16 cellular contexts compared by ENCODE assay signal in the genomic region with DNA sequence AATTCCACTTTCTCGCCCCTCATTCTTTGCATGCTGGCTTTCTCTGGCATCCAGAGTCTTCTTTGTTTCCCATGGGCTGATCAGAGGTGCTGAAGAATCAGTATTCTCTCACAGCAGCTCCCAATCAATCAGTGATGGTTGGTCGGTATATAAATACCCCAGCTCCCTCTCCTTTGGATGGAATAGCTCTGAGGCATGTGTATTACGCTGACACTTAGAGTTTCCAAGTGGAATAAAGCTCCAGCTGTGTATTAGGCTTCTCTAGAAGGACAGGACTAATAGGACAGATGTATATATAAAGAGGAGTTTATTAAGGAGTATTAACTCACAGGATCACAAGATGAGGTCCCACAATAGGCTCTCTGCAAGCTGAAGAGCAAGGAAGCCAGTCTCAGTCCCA.
DNase-seq lines count a peak whose midpoint lies in the region; ATAC-seq, FAIRE-seq and TF ChIP-seq lines count a peak whose summit lies in the region.
"Had no signal": no experiment of that assay in that cellular context is flagged by ENCODE, and none has a peak within 500 bp of the region (broad histone marks: within the 10 kb centered on the region; RNA-seq: fewer than 3 reads in every experiment).

No MANE protein-coding gene starts in this region.

- no peak overlapping the region for H3K27ac Mint-ChIP-seq in activated CD8-positive, alpha-beta T cell treated with anti-CD3 and anti-CD28 coated beads for 36 hours
- H3K27ac Mint-ChIP-seq: activated naive CD8-positive, alpha-beta T cell treated with anti-CD3 and anti-CD28 coated beads, Interleukin-2, amount 10 ng/mL, durations not matched to agents 7 days and 5 days; T-helper 17 cell had no signal

- peaks cover 3% of the 10 kb centered on the region; the same call in 1 of the 2 replicates for H3K27me3 ChIP-seq in Panc1 (ENCODE audit: control insufficient read depth, insufficient read depth, low read length)
- H3K27me3 ChIP-seq: BLaER1, heart right ventricle had no signal

- POLR2A ChIA-PET in Panc1 (lab: Charles Lee) = no interaction called here
- POLR2A ChIA-PET in activated CD8-positive, alpha-beta T cell treated with anti-CD3 and anti-CD28 coated beads for 36 hours (lab: Charles Lee) = no interaction called here

- H3K27me3 Mint-ChIP-seq in activated CD8-positive, alpha-beta T cell treated with anti-CD3 and anti-CD28 coated beads for 36 hours = no peaks in the 10 kb centered on the region
- H3K27me3 Mint-ChIP-seq: activated naive CD8-positive, alpha-beta T cell treated with anti-CD3 and anti-CD28 coated beads, Interleukin-2, amount 10 ng/mL, durations not matched to agents 7 days and 5 days; T-helper 17 cell had no signal

- CTCF ChIA-PET in Panc1 (lab: Charles Lee) = interaction anchor here (0.8 kb wide), 1 partner anchor 304 kb away, joined by 5 read pairs; no protein-coding TSS in a partner anchor
- CTCF ChIA-PET in activated CD8-positive, alpha-beta T cell treated with anti-CD3 and anti-CD28 coated beads for 36 hours (lab: Charles Lee) = interaction anchor here (1.6 kb wide), 1 partner anchor 58 kb away, joined by 3 read pairs; no protein-coding TSS in a partner anchor

- H3K4me3 Mint-ChIP-seq in activated CD8-positive, alpha-beta T cell treated with anti-CD3 and anti-CD28 coated beads for 36 hours = no peak overlapping the region
- H3K4me3 Mint-ChIP-seq: activated naive CD8-positive, alpha-beta T cell treated with anti-CD3 and anti-CD28 coated beads, Interleukin-2, amount 10 ng/mL, durations not matched to agents 7 days and 5 days; T-helper 17 cell had no signal

- H3K9me3 ChIP-seq in Panc1 (ENCODE audit: control insufficient read depth, insufficient read depth, low read depth, low read length) = no peaks in the 10 kb centered on the region

- H3K9me3 Mint-ChIP-seq in activated CD8-positive, alpha-beta T cell treated with anti-CD3 and anti-CD28 coated beads for 36 hours = no peaks in the 10 kb centered on the region
- H3K9me3 Mint-ChIP-seq: activated naive CD8-positive, alpha-beta T cell treated with anti-CD3 and anti-CD28 coated beads, Interleukin-2, amount 10 ng/mL, durations not matched to agents 7 days and 5 days had no signal

- peak; percentile 83; the same call in 1 of the 2 replicates for ATAC-seq in Panc1
- no peak for ATAC-seq in activated CD8-positive, alpha-beta T cell treated with anti-CD3 and anti-CD28 coated beads for 36 hours
- ATAC-seq in GM18502 (IDR thresholded peaks at IDR 0.05; ENCODE audit: poor library complexity, unreplicated experiment) = no peak
- ATAC-seq: heart right ventricle, left cardiac atrium, T-helper 17 cell had no signal

- BruUV-seq in Panc1 (replicated peaks; lab: Mats Ljungman, UMichigan) = no TSS peak

- H3K4me1 Mint-ChIP-seq in activated CD8-positive, alpha-beta T cell treated with anti-CD3 and anti-CD28 coated beads for 36 hours (ENCODE audit: low read depth) = no peaks in the 10 kb centered on the region
- H3K4me1 Mint-ChIP-seq: activated naive CD8-positive, alpha-beta T cell treated with anti-CD3 and anti-CD28 coated beads, Interleukin-2, amount 10 ng/mL, durations not matched to agents 7 days and 5 days; T-helper 17 cell had no signal

- no peak for TF ChIP-seq POLR2A in H54 (IDR thresholded peaks at IDR 0.05; ENCODE audit: low read depth, low read length)

- no peaks in the 10 kb centered on the region for H3K36me3 Mint-ChIP-seq in activated CD8-positive, alpha-beta T cell treated with anti-CD3 and anti-CD28 coated beads for 36 hours (ENCODE audit: low read depth)
- H3K36me3 Mint-ChIP-seq: activated naive CD8-positive, alpha-beta T cell treated with anti-CD3 and anti-CD28 coated beads, Interleukin-2, amount 10 ng/mL, durations not matched to agents 7 days and 5 days had no signal

- FAIRE-seq in H54 (lab: Jason Lieb, UNC) = no peak
- FAIRE-seq: GM12891 had no signal

- DNase-seq in ACHN (peak; percentile 23), Panc1 (ENCODE audit: low read depth, low spot score) (no peak), fibroblast of pulmonary artery (ENCODE audit: low read depth) (peak; percentile 8), cerebellar cortex (ENCODE audit: low spot score) (no peak), H54 (ENCODE audit: insufficient read length, low spot score) (no peak)
- DNase-seq in activated CD8-positive, alpha-beta T cell treated with anti-CD3 and anti-CD28 coated beads for 36 hours = no peak
- DNase-seq: activated naive CD8-positive, alpha-beta T cell treated with anti-CD3 and anti-CD28 coated beads, Interleukin-2, amount 10 ng/mL, durations not matched to agents 7 days and 5 days; caudate nucleus; heart right ventricle; left cardiac atrium; MV-4-11; T-helper 17 cell had no signal

- in situ Hi-C loops in ACHN (cut with HindIII; ENCODE audit: low pct_ligation_motif_present, low pct_unique_long_range_greater_than_20kb, low sequenced_read_pairs) (no loop called here), Panc1 (cut with HindIII; ENCODE audit: low pct_unique_long_range_greater_than_20kb, low sequenced_read_pairs) (no loop called here)

- no peak overlapping the region for H3K4me3 ChIP-seq in Panc1 (ENCODE audit: low read depth in 2 of 2, low read length in 2 of 2)
- no peak overlapping the region for H3K4me3 ChIP-seq in fibroblast of pulmonary artery (replicated peaks; ENCODE audit: low read depth, low read length)
- H3K4me3 ChIP-seq: BLaER1, heart right ventricle had no signal

- no peaks in the 10 kb centered on the region for H3K4me1 ChIP-seq in Panc1 (ENCODE audit: control insufficient read depth, insufficient read depth, low read length)
- H3K4me1 ChIP-seq: BLaER1, heart right ventricle had no signal

- no peak overlapping the region for H3K27ac ChIP-seq in Panc1 (ENCODE audit: low read length)
- H3K27ac ChIP-seq: BLaER1, heart right ventricle had no signal

- H3K36me3 ChIP-seq in Panc1 (ENCODE audit: control insufficient read depth, insufficient read depth, low read length) = no peaks in the 10 kb centered on the region
- H3K36me3 ChIP-seq: BLaER1, heart right ventricle had no signal

- intact Hi-C loops in Panc1 (cut with micrococcal nuclease; ENCODE audit: unreplicated experiment) = no loop called here
- intact Hi-C loops in activated CD8-positive, alpha-beta T cell treated with anti-CD3 and anti-CD28 coated beads for 36 hours (cut with micrococcal nuclease) = no loop called here

- TF ChIP-seq CTCF in GM12873 (IDR thresholded peaks at IDR 0.05; ENCODE audit: insufficient read depth, low read depth, low read length, missing control alignments) (peak; percentile 21), Panc1 (IDR thresholded peaks at IDR 0.05) (peak; percentile 68), fibroblast of pulmonary artery (IDR thresholded peaks at IDR 0.05; ENCODE audit: low read length, missing control alignments) (peak; percentile 4)
- TF ChIP-seq CTCF in activated CD8-positive, alpha-beta T cell treated with anti-CD3 and anti-CD28 coated beads for 36 hours (IDR thresholded peaks at IDR 0.05) = no peak

Comparison
In these comparisons a context has a peak if more than half of its experiments do, and no peak if none do; other contexts are left out.
1. DNase-seq: peak in ACHN (single experiment) and fibroblast of pulmonary artery (single experiment); none in Panc1 (single experiment), cerebellar cortex (single experiment), activated CD8-positive, alpha-beta T cell treated with anti-CD3 and anti-CD28 coated beads for 36 hours (single experiment) and H54 (single experiment).